2 cellular contexts compared by ENCODE assay signal in the genomic region with DNA sequence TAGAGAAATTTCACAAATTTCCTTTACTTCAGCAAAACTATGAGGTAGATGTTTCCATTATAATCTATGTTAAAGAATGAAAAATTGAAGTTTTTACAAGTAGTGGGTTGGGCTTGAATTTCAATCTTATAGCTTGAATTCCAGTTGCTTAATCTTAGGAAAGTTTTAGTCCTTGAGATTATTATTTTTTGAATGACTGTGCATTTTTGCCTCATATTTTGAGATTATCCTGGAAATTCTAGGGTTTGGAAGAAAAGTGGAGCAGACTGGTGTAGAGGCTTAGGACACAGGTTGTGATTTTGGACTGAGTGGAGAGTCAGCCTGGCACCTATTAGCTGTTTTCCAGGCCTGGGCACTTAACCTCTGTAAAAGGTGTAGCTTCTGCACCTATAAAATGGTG.
TF ChIP-seq lines count a peak whose summit lies in the region.

No MANE protein-coding gene starts in this region.

TF ChIP-seq in HepG2, 621 proteins besides CTCF, POLR2A, EP300 and RAD21:
- TF ChIP-seq, protein P1, sequence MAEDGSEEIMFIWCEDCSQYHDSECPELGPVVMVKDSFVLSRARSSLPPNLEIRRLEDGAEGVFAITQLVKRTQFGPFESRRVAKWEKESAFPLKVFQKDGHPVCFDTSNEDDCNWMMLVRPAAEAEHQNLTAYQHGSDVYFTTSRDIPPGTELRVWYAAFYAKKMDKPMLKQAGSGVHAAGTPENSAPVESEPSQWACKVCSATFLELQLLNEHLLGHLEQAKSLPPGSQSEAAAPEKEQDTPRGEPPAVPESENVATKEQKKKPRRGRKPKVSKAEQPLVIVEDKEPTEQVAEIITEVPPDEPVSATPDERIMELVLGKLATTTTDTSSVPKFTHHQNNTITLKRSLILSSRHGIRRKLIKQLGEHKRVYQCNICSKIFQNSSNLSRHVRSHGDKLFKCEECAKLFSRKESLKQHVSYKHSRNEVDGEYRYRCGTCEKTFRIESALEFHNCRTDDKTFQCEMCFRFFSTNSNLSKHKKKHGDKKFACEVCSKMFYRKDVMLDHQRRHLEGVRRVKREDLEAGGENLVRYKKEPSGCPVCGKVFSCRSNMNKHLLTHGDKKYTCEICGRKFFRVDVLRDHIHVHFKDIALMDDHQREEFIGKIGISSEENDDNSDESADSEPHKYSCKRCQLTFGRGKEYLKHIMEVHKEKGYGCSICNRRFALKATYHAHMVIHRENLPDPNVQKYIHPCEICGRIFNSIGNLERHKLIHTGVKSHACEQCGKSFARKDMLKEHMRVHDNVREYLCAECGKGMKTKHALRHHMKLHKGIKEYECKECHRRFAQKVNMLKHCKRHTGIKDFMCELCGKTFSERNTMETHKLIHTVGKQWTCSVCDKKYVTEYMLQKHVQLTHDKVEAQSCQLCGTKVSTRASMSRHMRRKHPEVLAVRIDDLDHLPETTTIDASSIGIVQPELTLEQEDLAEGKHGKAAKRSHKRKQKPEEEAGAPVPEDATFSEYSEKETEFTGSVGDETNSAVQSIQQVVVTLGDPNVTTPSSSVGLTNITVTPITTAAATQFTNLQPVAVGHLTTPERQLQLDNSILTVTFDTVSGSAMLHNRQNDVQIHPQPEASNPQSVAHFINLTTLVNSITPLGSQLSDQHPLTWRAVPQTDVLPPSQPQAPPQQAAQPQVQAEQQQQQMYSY (CRISPR knock-in tag; IDR thresholded peaks at IDR 0.05) = no peak
- peak; percentile 87 for TF ChIP-seq NFE2L2 (IDR thresholded peaks at IDR 0.05; ENCODE audit: low read length)
- TF ChIP-seq MAFK (conservative IDR thresholded peaks at IDR 0.05 in 1 of 2, IDR thresholded peaks at IDR 0.05 in 1 of 2; ENCODE audit: low read length in 2 of 2) = peak; percentile 27 to 32; a peak in 2 of 4 replicates
- no peak for TF ChIP-seq TMF1 (CRISPR knock-in tag; IDR thresholded peaks at IDR 0.05; ENCODE audit: low read depth)

TF ChIP-seq in K562, 482 proteins besides CTCF, POLR2A, EP300 and RAD21:
- TF ChIP-seq MAFG (tag; conservative IDR thresholded peaks at IDR 0.05) (0 out of 2 replicates have a peak, but pooled peaks have one; percentile 32), NR2C2 (CRISPR knock-in tag; IDR thresholded peaks at IDR 0.05) (no peak), NR2C2 (tag; IDR thresholded peaks at IDR 0.05) (no peak)
